Comparison of ENCODE assay signal across 10 cellular contexts in genomic region chr10:31650010-31650409, GRCh38.
DNase-seq lines count a peak whose midpoint lies in the region; ATAC-seq, FAIRE-seq and TF ChIP-seq lines count a peak whose summit lies in the region.
"Had no signal": no experiment of that assay in that cellular context is flagged by ENCODE, and none has a peak within 500 bp of the region (broad histone marks: within the 10 kb centered on the region; RNA-seq: fewer than 3 reads in every experiment).

No MANE protein-coding gene starts in this region.

- peak in 1 of 2 donors; percentile 13 for TF ChIP-seq RAD21 in liver (IDR thresholded peaks at IDR 0.05)
- no peak for TF ChIP-seq RAD21 in HepG2 (CRISPR knock-in tag; IDR thresholded peaks at IDR 0.05)

- H3K18ac ChIP-seq in H9 (ENCODE audit: insufficient read length, low read depth, low read length), result no peak overlapping the region

- H2BK120ac ChIP-seq in H9 (ENCODE audit: low read depth, low read length, poor library complexity, severe bottlenecking), result no peak overlapping the region

- TF ChIP-seq CTCF in liver (IDR thresholded peaks at IDR 0.05; ENCODE audit: low read depth, low read length, missing input control) (no peak), HepG2 (CRISPR knock-in tag; IDR thresholded peaks at IDR 0.05) (no peak), esophagus muscularis mucosa (IDR thresholded peaks at IDR 0.05) (no peak), H9 (conservative IDR thresholded peaks at IDR 0.05) (no peak)

- no peak overlapping the region for H2AK5ac ChIP-seq in H9 (ENCODE audit: insufficient read length, low read length)

- H3K27me3 ChIP-seq in liver (ENCODE audit: control insufficient read depth in 4 of 4, insufficient read depth in 4 of 4, low read length in 3 of 4) (no peaks in the 10 kb centered on the region), HepG2 (ENCODE audit: control insufficient read depth in 1 of 2, insufficient read depth in 2 of 2, low read length in 2 of 2) (peaks cover 0 to 5% of the 10 kb centered on the region in 2 experiments; a peak in 2 of 5 replicates), esophagus muscularis mucosa (no peaks in the 10 kb centered on the region), muscle layer of colon (ENCODE audit: control insufficient read depth in 1 of 2, insufficient read depth in 2 of 2, low read length in 2 of 2) (no peaks in the 10 kb centered on the region), H9 (ENCODE audit: insufficient read depth, low read length) (no peaks in the 10 kb centered on the region)

- no peaks in the 10 kb centered on the region for H3K36me3 ChIP-seq in liver (ENCODE audit: control insufficient read depth in 4 of 4, insufficient read depth in 3 of 4, low read depth in 1 of 4, low read length in 3 of 4)
- no peaks in the 10 kb centered on the region for H3K36me3 ChIP-seq in HepG2 (replicated peaks in 1 of 2; ENCODE audit: control insufficient read depth in 1 of 2, insufficient read depth in 2 of 2, low read length in 2 of 2)
- H3K36me3 ChIP-seq in esophagus muscularis mucosa, result no peaks in the 10 kb centered on the region
- H3K36me3 ChIP-seq in muscle layer of colon (ENCODE audit: insufficient read depth, low read length), result no peaks in the 10 kb centered on the region

- H3K4me3 ChIP-seq in liver (ENCODE audit: low read depth in 1 of 3, low read length in 3 of 3), result no peak overlapping the region
- H3K4me3 ChIP-seq in HepG2 (replicated peaks in 1 of 3; ENCODE audit: insufficient read depth in 1 of 3, low read depth in 2 of 3, low read length in 3 of 3), result no peak overlapping the region
- H3K4me3 ChIP-seq in esophagus muscularis mucosa, result peak overlapping the region; percentile 17 to 39 (median 31)
- peak overlapping the region in 1 of 2 donors; percentile 30 for H3K4me3 ChIP-seq in muscle layer of colon (ENCODE audit: low read depth in 1 of 2, low read length in 2 of 2)

- H3K23ac ChIP-seq in H9 (ENCODE audit: insufficient read length, low read depth, low read length), result no peak overlapping the region

- no peaks in the 10 kb centered on the region for H3K79me2 ChIP-seq in HepG2 (ENCODE audit: insufficient read depth, low read length)
- H3K79me2 ChIP-seq in H9 (ENCODE audit: insufficient read depth, low read length), result no peaks in the 10 kb centered on the region

- H3K27ac Mint-ChIP-seq in H9 (peak overlapping the region in 1 of 3 experiments; percentile 52; a peak in 1 of 7 replicates), T-helper 17 cell (no peak overlapping the region)
- H3K27ac Mint-ChIP-seq: activated CD4-positive, alpha-beta T cell treated with anti-CD3 and anti-CD28 coated beads, Interleukin-2, amount 10 ng/mL, durations not matched to agents 7 days and 5 days; B cell had no signal

- POLR2A ChIA-PET in HepG2 (lab: Yijun Ruan, JAX), result no interaction called here

- no peak overlapping the region for H3K14ac ChIP-seq in H9 (ENCODE audit: insufficient read depth, low read length)

- H2AFZ ChIP-seq in HepG2 (ENCODE audit: low read length) (no peak overlapping the region), H9 (ENCODE audit: low read length) (no peak overlapping the region)

- no peaks in the 10 kb centered on the region; a peak in 1 of 7 replicates for H3K36me3 Mint-ChIP-seq in H9 (ENCODE audit: insufficient read depth in 1 of 3, low read depth in 3 of 3)
- no peaks in the 10 kb centered on the region for H3K36me3 Mint-ChIP-seq in T-helper 17 cell (ENCODE audit: low read depth)

- WGBS in liver, result 69% methylated on average over 8 of the region's 8 CpGs
- 53% methylated on average over 8 of the region's 8 CpGs for WGBS in HepG2 (ENCODE audit: low lambda C conversion rate)
- WGBS in esophagus muscularis mucosa, result 37% methylated on average over 8 of the region's 8 CpGs
- WGBS in H9 (ENCODE audit: extremely low coverage, insufficient read length, low lambda C conversion rate), result no CpG with 5 or more reads among the region's 8 CpGs

- no peak overlapping the region for H3K56ac ChIP-seq in H9 (ENCODE audit: insufficient read length, low read depth, low read length)

- TF ChIP-seq POLR2A in HepG2 (IDR thresholded peaks at IDR 0.05; ENCODE audit: insufficient read depth in 1 of 2, low read depth in 2 of 2, low read length in 2 of 2) (no peak), esophagus muscularis mucosa (IDR thresholded peaks at IDR 0.05; ENCODE audit: low read depth) (no peak)

- no peak overlapping the region for H4K91ac ChIP-seq in H9 (ENCODE audit: insufficient read length, low read depth, low read length)

- H3K9me3 ChIP-seq in liver (ENCODE audit: control insufficient read depth in 4 of 4, low read length in 3 of 4) (no peaks in the 10 kb centered on the region), HepG2 (ENCODE audit: low read length) (no peaks in the 10 kb centered on the region), esophagus muscularis mucosa (no peaks in the 10 kb centered on the region), muscle layer of colon (ENCODE audit: low read length) (no peaks in the 10 kb centered on the region), H9 (ENCODE audit: control insufficient read depth, low read depth, low read length) (no peaks in the 10 kb centered on the region), T-helper 17 cell (ENCODE audit: control insufficient read depth, low read length, poor library complexity, severe bottlenecking) (no peaks in the 10 kb centered on the region)

- BruUV-seq in HepG2 (replicated peaks; lab: Mats Ljungman, UMichigan), result no TSS peak

- no peak for ATAC-seq in HepG2
- ATAC-seq in T-helper 17 cell, result no peak

- intact Hi-C loops in HepG2 (cut with micrococcal nuclease; ENCODE audit: unreplicated experiment) (no loop called here), esophagus muscularis mucosa (cut with DNase I) (no loop called here)

- peaks cover 0 to 2% of the 10 kb centered on the region in 2 experiments; a peak in 2 of 5 replicates for H3K9me3 Mint-ChIP-seq in H9
- H3K9me3 Mint-ChIP-seq: activated CD4-positive, alpha-beta T cell treated with anti-CD3 and anti-CD28 coated beads, Interleukin-2, amount 10 ng/mL, durations not matched to agents 7 days and 5 days had no signal

- TF ChIP-seq EP300 in HepG2 (IDR thresholded peaks at IDR 0.05; ENCODE audit: low read depth in 2 of 2, low read length in 2 of 2) (no peak), HepG2 (CRISPR knock-in tag; IDR thresholded peaks at IDR 0.05; ENCODE audit: borderline replicate concordance) (no peak), esophagus muscularis mucosa (IDR thresholded peaks at IDR 0.05) (no peak)

- H4K20me1 ChIP-seq in HepG2 (ENCODE audit: insufficient read depth, low read length) (no peaks in the 10 kb centered on the region), H9 (ENCODE audit: control insufficient read depth, insufficient read depth, insufficient read length) (no peaks in the 10 kb centered on the region)

- H4K5ac ChIP-seq in H9 (ENCODE audit: insufficient read length, low read depth, low read length), result no peak overlapping the region

- FAIRE-seq in HepG2 (lab: Jason Lieb, UNC), result no peak

- no peak overlapping the region for H4K8ac ChIP-seq in H9 (replicated peaks; ENCODE audit: insufficient read length, low read depth, low read length)

- H3K9ac ChIP-seq in liver (ENCODE audit: low read depth in 1 of 2, low read length in 2 of 2) (no peak overlapping the region), HepG2 (ENCODE audit: insufficient read depth, low read depth, low read length) (no peak overlapping the region), muscle layer of colon (ENCODE audit: low read length) (no peak overlapping the region), H9 (ENCODE audit: extremely low read depth, insufficient read length, low read length) (no peak overlapping the region)

- DNase-seq in HepG2 (ENCODE audit: low spot score), result no peak
- no peak for DNase-seq in esophagus muscularis mucosa (ENCODE audit: extremely low spot score)
- no peak for DNase-seq in H9
- DNase-seq in T-helper 17 cell, result no peak
- DNase-seq in activated T-cell treated with anti-CD3 and anti-CD28 coated beads, Interleukin-2, amount 50 U/mL, for 1 hour, result no peak
- no peak for DNase-seq in stimulated activated CD8-positive, alpha-beta memory T cell treated with anti-CD3 and anti-CD28 coated beads, Interleukin-4, amount 100 ng/mL, for 48 hours
- DNase-seq: activated CD4-positive, alpha-beta T cell treated with anti-CD3 and anti-CD28 coated beads, Interleukin-2, amount 10 ng/mL, durations not matched to agents 7 days and 5 days had no signal

- H3K4me3 Mint-ChIP-seq in H9 (no peak overlapping the region), T-helper 17 cell (no peak overlapping the region)
- H3K4me3 Mint-ChIP-seq: activated CD4-positive, alpha-beta T cell treated with anti-CD3 and anti-CD28 coated beads, Interleukin-2, amount 10 ng/mL, durations not matched to agents 7 days and 5 days; B cell had no signal

- H2BK15ac ChIP-seq in H9 (ENCODE audit: low read depth, low read length), result no peak overlapping the region

- no peak overlapping the region for H2BK12ac ChIP-seq in H9 (ENCODE audit: insufficient read length, low read depth, low read length)

- no peak overlapping the region for H3T11ph ChIP-seq in H9 (ENCODE audit: low read length)

- H3K4ac ChIP-seq in H9 (ENCODE audit: low read depth, low read length), result no peak overlapping the region

- H3K27ac ChIP-seq in liver (ENCODE audit: low read depth in 1 of 2, low read length in 2 of 2) (no peak overlapping the region), HepG2 (ENCODE audit: extremely low read length, insufficient read depth, low read length) (no peak overlapping the region), esophagus muscularis mucosa (replicated peaks in 1 of 4) (peak overlapping the region; percentile 25 to 70 (median 56)), muscle layer of colon (ENCODE audit: low read depth, low read length) (peak overlapping the region; percentile 36), H9 (ENCODE audit: insufficient read length, low read depth, low read length) (no peak overlapping the region)

- no peak overlapping the region for H3K4me2 ChIP-seq in HepG2 (ENCODE audit: low read depth, low read length)
- no peak overlapping the region for H3K4me2 ChIP-seq in H9 (ENCODE audit: insufficient read depth, insufficient read length, low read length)

- no peaks in the 10 kb centered on the region for H3K23me2 ChIP-seq in H9 (ENCODE audit: insufficient read length, low read depth, low read length, poor library complexity, severe bottlenecking)

- H3K27me3 Mint-ChIP-seq in H9 (ENCODE audit: low read depth) (no peaks in the 10 kb centered on the region), T-helper 17 cell (peaks cover 31% of the 10 kb centered on the region)

- in situ Hi-C loops in HepG2 (cut with HindIII; ENCODE audit: extremely low pct_ligation_motif_present, low pct_unique_long_range_greater_than_20kb), result no loop called here

- no peaks in the 10 kb centered on the region for H3K79me1 ChIP-seq in H9 (ENCODE audit: insufficient read depth, low read depth, low read length, poor library complexity, severe bottlenecking)

- CTCF ChIA-PET in HepG2 (lab: Yijun Ruan, JAX; ENCODE audit: low intra/inter-chr PET ratio, low total read pairs), result no interaction called here

- H2BK20ac ChIP-seq in H9 (ENCODE audit: low read depth, low read length, poor library complexity, severe bottlenecking), result no peak overlapping the region

- no peak overlapping the region for H2BK5ac ChIP-seq in H9 (ENCODE audit: insufficient read length, low read length)

- H3K4me1 ChIP-seq in liver (ENCODE audit: control insufficient read depth in 4 of 4, insufficient read depth in 4 of 4, low read length in 3 of 4) (no peaks in the 10 kb centered on the region), HepG2 (ENCODE audit: insufficient read depth, low read length) (0 out of 2 replicates have a peak, but pooled peaks cover 5% of the 10 kb centered on the region), esophagus muscularis mucosa (peaks cover 10 to 15% (median 13%) of the 10 kb centered on the region in 4 donors), muscle layer of colon (ENCODE audit: insufficient read depth, low read length) (peaks cover 19% of the 10 kb centered on the region), H9 (ENCODE audit: insufficient read depth, low read length) (no peaks in the 10 kb centered on the region)

- peaks cover 0 to 3% of the 10 kb centered on the region in 2 experiments; a peak in 3 of 4 replicates for H3K4me1 Mint-ChIP-seq in H9
- no peaks in the 10 kb centered on the region for H3K4me1 Mint-ChIP-seq in T-helper 17 cell
- H3K4me1 Mint-ChIP-seq: activated CD4-positive, alpha-beta T cell treated with anti-CD3 and anti-CD28 coated beads, Interleukin-2, amount 10 ng/mL, durations not matched to agents 7 days and 5 days; B cell had no signal

Comparison
In these comparisons a context has a peak if more than half of its experiments do, and no peak if none do; other contexts are left out.
1. H3K27ac ChIP-seq: peak in esophagus muscularis mucosa (4 of 4) and muscle layer of colon (single experiment); none in liver (0 of 2), HepG2 (single experiment) and H9 (single experiment).
2. H3K4me3 ChIP-seq: peak in esophagus muscularis mucosa (4 of 4); none in liver (0 of 3) and HepG2 (0 of 3).